In the genomic region with DNA sequence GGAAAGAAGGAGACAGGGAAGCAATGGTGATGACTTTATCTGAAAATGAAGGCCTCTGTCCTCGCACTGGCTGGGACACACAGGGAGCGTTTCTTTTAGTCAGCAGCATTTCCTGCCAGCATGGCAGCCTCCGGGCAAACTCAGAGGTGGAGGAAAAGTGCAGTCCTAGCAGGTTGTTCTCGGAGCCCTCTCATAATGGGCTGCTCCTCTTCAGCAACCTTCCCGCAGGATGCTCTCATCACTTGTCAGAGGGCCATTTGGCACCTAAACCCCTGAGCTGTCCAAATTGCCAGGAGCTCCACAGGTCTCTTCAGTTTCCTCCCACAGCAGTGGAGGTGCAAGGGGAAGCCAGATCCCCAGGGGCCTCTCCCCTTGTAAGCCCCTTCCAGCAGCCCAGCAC, we compare ENCODE assay signal across 1 cellular context.
TF ChIP-seq lines count a peak whose summit lies in the region.

No MANE protein-coding gene starts in this region.

TF ChIP-seq in GM23338, 12 proteins besides CTCF, POLR2A, EP300 and RAD21 (continued from another document):
- no peak for TF ChIP-seq EZH2phosphoT487 (IDR thresholded peaks at IDR 0.05; ENCODE audit: unreplicated experiment)
- TF ChIP-seq, protein P1, sequence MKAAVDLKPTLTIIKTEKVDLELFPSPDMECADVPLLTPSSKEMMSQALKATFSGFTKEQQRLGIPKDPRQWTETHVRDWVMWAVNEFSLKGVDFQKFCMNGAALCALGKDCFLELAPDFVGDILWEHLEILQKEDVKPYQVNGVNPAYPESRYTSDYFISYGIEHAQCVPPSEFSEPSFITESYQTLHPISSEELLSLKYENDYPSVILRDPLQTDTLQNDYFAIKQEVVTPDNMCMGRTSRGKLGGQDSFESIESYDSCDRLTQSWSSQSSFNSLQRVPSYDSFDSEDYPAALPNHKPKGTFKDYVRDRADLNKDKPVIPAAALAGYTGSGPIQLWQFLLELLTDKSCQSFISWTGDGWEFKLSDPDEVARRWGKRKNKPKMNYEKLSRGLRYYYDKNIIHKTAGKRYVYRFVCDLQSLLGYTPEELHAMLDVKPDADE (IDR thresholded peaks at IDR 0.05), result no peak
- no peak for TF ChIP-seq STAT1 (IDR thresholded peaks at IDR 0.05; ENCODE audit: unreplicated experiment)
- TF ChIP-seq, protein P2, sequence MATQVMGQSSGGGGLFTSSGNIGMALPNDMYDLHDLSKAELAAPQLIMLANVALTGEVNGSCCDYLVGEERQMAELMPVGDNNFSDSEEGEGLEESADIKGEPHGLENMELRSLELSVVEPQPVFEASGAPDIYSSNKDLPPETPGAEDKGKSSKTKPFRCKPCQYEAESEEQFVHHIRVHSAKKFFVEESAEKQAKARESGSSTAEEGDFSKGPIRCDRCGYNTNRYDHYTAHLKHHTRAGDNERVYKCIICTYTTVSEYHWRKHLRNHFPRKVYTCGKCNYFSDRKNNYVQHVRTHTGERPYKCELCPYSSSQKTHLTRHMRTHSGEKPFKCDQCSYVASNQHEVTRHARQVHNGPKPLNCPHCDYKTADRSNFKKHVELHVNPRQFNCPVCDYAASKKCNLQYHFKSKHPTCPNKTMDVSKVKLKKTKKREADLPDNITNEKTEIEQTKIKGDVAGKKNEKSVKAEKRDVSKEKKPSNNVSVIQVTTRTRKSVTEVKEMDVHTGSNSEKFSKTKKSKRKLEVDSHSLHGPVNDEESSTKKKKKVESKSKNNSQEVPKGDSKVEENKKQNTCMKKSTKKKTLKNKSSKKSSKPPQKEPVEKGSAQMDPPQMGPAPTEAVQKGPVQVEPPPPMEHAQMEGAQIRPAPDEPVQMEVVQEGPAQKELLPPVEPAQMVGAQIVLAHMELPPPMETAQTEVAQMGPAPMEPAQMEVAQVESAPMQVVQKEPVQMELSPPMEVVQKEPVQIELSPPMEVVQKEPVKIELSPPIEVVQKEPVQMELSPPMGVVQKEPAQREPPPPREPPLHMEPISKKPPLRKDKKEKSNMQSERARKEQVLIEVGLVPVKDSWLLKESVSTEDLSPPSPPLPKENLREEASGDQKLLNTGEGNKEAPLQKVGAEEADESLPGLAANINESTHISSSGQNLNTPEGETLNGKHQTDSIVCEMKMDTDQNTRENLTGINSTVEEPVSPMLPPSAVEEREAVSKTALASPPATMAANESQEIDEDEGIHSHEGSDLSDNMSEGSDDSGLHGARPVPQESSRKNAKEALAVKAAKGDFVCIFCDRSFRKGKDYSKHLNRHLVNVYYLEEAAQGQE (IDR thresholded peaks at IDR 0.05; ENCODE audit: unreplicated experiment), result no peak
- TF ChIP-seq EZH2 (IDR thresholded peaks at IDR 0.05; ENCODE audit: low read depth, unreplicated experiment), result no peak
- no peak for TF ChIP-seq ZNF114 (CRISPR knock-in tag; IDR thresholded peaks at IDR 0.05)
- no peak for TF ChIP-seq ZNF331 (CRISPR knock-in tag; IDR thresholded peaks at IDR 0.05; ENCODE audit: low read depth)
- no peak for TF ChIP-seq CREB1 (CRISPR knock-in tag; IDR thresholded peaks at IDR 0.05; ENCODE audit: low read depth)
- TF ChIP-seq, protein P3, sequence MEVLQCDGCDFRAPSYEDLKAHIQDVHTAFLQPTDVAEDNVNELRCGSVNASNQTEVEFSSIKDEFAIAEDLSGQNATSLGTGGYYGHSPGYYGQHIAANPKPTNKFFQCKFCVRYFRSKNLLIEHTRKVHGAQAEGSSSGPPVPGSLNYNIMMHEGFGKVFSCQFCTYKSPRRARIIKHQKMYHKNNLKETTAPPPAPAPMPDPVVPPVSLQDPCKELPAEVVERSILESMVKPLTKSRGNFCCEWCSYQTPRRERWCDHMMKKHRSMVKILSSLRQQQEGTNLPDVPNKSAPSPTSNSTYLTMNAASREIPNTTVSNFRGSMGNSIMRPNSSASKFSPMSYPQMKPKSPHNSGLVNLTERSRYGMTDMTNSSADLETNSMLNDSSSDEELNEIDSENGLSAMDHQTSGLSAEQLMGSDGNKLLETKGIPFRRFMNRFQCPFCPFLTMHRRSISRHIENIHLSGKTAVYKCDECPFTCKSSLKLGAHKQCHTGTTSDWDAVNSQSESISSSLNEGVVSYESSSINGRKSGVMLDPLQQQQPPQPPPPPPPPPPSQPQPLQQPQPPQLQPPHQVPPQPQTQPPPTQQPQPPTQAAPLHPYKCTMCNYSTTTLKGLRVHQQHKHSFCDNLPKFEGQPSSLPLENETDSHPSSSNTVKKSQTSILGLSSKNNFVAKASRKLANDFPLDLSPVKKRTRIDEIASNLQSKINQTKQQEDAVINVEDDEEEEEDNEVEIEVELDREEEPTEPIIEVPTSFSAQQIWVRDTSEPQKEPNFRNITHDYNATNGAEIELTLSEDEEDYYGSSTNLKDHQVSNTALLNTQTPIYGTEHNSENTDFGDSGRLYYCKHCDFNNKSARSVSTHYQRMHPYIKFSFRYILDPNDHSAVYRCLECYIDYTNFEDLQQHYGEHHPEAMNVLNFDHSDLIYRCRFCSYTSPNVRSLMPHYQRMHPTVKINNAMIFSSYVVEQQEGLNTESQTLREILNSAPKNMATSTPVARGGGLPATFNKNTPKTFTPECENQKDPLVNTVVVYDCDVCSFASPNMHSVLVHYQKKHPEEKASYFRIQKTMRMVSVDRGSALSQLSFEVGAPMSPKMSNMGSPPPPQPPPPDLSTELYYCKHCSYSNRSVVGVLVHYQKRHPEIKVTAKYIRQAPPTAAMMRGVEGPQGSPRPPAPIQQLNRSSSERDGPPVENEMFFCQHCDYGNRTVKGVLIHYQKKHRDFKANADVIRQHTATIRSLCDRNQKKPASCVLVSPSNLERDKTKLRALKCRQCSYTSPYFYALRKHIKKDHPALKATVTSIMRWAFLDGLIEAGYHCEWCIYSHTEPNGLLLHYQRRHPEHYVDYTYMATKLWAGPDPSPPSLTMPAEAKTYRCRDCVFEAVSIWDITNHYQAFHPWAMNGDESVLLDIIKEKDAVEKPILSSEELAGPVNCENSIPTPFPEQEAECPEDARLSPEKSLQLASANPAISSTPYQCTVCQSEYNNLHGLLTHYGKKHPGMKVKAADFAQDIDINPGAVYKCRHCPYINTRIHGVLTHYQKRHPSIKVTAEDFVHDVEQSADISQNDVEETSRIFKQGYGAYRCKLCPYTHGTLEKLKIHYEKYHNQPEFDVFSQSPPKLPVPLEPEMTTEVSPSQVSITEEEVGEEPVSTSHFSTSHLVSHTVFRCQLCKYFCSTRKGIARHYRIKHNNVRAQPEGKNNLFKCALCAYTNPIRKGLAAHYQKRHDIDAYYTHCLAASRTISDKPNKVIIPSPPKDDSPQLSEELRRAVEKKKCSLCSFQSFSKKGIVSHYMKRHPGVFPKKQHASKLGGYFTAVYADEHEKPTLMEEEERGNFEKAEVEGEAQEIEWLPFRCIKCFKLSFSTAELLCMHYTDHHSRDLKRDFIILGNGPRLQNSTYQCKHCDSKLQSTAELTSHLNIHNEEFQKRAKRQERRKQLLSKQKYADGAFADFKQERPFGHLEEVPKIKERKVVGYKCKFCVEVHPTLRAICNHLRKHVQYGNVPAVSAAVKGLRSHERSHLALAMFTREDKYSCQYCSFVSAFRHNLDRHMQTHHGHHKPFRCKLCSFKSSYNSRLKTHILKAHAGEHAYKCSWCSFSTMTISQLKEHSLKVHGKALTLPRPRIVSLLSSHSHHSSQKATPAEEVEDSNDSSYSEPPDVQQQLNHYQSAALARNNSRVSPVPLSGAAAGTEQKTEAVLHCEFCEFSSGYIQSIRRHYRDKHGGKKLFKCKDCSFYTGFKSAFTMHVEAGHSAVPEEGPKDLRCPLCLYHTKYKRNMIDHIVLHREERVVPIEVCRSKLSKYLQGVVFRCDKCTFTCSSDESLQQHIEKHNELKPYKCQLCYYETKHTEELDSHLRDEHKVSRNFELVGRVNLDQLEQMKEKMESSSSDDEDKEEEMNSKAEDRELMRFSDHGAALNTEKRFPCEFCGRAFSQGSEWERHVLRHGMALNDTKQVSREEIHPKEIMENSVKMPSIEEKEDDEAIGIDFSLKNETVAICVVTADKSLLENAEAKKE (CRISPR knock-in tag; IDR thresholded peaks at IDR 0.05), result no peak
- TF ChIP-seq NANOG (IDR thresholded peaks at IDR 0.05; ENCODE audit: borderline replicate concordance), result no peak
- no peak for TF ChIP-seq POLR2AphosphoS5 (IDR thresholded peaks at IDR 0.05; ENCODE audit: low read depth)
TF ChIP-seq in GM23338: peak in this region for 0.
